2 cellular contexts compared by ENCODE assay signal in the genomic region with DNA sequence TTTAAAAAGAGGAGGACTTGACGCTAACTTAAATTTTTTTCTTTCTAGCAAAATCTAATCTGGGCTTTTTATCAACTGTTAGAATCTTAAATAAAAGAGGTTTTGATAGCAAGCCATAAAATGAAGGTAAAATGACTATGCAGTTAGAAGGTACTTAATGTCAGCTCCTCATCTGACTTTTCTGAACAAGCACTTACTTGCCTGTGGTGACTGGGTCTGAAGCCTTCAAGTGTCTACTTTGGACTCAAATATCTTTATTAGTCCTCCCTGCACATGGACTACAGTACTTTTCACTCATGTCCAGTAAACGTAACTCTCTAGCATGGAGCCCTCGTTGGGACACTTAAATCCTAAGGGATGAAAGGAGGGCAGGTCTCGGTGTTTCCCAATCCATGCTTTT.
TF ChIP-seq lines count a peak whose summit lies in the region.

No MANE protein-coding gene starts in this region.

TF ChIP-seq in K562, 482 proteins besides CTCF, POLR2A, EP300 and RAD21 (continued from another document):
- TF ChIP-seq, protein P1, sequence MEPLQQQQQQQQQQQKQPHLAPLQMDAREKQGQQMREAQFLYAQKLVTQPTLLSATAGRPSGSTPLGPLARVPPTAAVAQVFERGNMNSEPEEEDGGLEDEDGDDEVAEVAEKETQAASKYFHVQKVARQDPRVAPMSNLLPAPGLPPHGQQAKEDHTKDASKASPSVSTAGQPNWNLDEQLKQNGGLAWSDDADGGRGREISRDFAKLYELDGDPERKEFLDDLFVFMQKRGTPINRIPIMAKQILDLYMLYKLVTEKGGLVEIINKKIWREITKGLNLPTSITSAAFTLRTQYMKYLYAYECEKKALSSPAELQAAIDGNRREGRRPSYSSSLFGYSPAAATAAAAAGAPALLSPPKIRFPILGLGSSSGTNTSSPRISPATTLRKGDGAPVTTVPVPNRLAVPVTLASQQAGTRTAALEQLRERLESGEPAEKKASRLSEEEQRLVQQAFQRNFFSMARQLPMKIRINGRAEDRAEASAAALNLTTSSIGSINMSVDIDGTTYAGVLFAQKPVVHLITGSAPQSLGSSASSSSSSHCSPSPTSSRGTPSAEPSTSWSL (CRISPR knock-in tag; IDR thresholded peaks at IDR 0.05; ENCODE audit: borderline replicate concordance): no peak
- TF ChIP-seq ZNF589 (CRISPR knock-in tag; IDR thresholded peaks at IDR 0.05; ENCODE audit: low read depth) (no peak), SRSF9 (IDR thresholded peaks at IDR 0.05; ENCODE audit: borderline replicate concordance, low read depth, low read length) (no peak), ILF3 (IDR thresholded peaks at IDR 0.05; ENCODE audit: borderline replicate concordance) (no peak), ILK (tag; IDR thresholded peaks at IDR 0.05; ENCODE audit: borderline replicate concordance, low read depth) (no peak)
- TF ChIP-seq, protein P2, sequence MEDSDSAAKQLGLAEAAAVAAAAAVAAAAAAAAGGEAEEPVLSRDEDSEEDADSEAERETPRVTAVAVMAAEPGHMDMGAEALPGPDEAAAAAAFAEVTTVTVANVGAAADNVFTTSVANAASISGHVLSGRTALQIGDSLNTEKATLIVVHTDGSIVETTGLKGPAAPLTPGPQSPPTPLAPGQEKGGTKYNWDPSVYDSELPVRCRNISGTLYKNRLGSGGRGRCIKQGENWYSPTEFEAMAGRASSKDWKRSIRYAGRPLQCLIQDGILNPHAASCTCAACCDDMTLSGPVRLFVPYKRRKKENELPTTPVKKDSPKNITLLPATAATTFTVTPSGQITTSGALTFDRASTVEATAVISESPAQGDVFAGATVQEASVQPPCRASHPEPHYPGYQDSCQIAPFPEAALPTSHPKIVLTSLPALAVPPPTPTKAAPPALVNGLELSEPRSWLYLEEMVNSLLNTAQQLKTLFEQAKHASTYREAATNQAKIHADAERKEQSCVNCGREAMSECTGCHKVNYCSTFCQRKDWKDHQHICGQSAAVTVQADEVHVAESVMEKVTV (CRISPR knock-in tag; IDR thresholded peaks at IDR 0.05): no peak
- TF ChIP-seq, protein P3, sequence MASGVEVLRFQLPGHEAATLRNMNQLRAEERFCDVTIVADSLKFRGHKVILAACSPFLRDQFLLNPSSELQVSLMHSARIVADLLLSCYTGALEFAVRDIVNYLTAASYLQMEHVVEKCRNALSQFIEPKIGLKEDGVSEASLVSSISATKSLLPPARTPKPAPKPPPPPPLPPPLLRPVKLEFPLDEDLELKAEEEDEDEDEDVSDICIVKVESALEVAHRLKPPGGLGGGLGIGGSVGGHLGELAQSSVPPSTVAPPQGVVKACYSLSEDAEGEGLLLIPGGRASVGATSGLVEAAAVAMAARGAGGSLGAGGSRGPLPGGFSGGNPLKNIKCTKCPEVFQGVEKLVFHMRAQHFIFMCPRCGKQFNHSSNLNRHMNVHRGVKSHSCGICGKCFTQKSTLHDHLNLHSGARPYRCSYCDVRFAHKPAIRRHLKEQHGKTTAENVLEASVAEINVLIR (CRISPR knock-in tag; IDR thresholded peaks at IDR 0.05): no peak

TF ChIP-seq in SK-N-SH, 30 proteins besides CTCF, POLR2A, EP300 and RAD21 (continued from another document):
- TF ChIP-seq, protein P4, sequence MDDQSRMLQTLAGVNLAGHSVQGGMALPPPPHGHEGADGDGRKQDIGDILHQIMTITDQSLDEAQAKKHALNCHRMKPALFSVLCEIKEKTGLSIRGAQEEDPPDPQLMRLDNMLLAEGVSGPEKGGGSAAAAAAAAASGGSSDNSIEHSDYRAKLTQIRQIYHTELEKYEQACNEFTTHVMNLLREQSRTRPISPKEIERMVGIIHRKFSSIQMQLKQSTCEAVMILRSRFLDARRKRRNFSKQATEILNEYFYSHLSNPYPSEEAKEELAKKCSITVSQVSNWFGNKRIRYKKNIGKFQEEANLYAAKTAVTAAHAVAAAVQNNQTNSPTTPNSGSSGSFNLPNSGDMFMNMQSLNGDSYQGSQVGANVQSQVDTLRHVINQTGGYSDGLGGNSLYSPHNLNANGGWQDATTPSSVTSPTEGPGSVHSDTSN (IDR thresholded peaks at IDR 0.05): no peak
- no peak for TF ChIP-seq CHD2 (IDR thresholded peaks at IDR 0.05; ENCODE audit: low read length, partially characterized antibody)
- TF ChIP-seq TAF1 (IDR thresholded peaks at IDR 0.05; ENCODE audit: borderline replicate concordance, low read depth, low read length): no peak
- no peak for TF ChIP-seq POLR2AphosphoS5 (IDR thresholded peaks at IDR 0.05; ENCODE audit: low read depth, low read length)
- TF ChIP-seq, protein P5, sequence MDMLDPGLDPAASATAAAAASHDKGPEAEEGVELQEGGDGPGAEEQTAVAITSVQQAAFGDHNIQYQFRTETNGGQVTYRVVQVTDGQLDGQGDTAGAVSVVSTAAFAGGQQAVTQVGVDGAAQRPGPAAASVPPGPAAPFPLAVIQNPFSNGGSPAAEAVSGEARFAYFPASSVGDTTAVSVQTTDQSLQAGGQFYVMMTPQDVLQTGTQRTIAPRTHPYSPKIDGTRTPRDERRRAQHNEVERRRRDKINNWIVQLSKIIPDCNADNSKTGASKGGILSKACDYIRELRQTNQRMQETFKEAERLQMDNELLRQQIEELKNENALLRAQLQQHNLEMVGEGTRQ (IDR thresholded peaks at IDR 0.05; ENCODE audit: borderline replicate concordance, low read depth, low read length): no peak
- TF ChIP-seq FOSL2 (IDR thresholded peaks at IDR 0.05; ENCODE audit: borderline replicate concordance, low read depth): no peak
- TF ChIP-seq GATA2 (CRISPR knock-in tag; IDR thresholded peaks at IDR 0.05): no peak
- TF ChIP-seq, protein P6, sequence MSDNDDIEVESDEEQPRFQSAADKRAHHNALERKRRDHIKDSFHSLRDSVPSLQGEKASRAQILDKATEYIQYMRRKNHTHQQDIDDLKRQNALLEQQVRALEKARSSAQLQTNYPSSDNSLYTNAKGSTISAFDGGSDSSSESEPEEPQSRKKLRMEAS (IDR thresholded peaks at IDR 0.05; ENCODE audit: low read depth): no peak
- no peak for TF ChIP-seq YY1 (IDR thresholded peaks at IDR 0.05; ENCODE audit: low read depth)
- TF ChIP-seq RFX5 (IDR thresholded peaks at IDR 0.05; ENCODE audit: low read length): no peak
- TF ChIP-seq TEAD4 (IDR thresholded peaks at IDR 0.05; ENCODE audit: borderline replicate concordance, insufficient read depth): no peak
- TF ChIP-seq FOXM1 (IDR thresholded peaks at IDR 0.05; ENCODE audit: low read depth): no peak
- no peak for TF ChIP-seq NRF1 (IDR thresholded peaks at IDR 0.05; ENCODE audit: low read depth, low read length)
